ENCODE assay signal across 8 cellular contexts in the genomic region with DNA sequence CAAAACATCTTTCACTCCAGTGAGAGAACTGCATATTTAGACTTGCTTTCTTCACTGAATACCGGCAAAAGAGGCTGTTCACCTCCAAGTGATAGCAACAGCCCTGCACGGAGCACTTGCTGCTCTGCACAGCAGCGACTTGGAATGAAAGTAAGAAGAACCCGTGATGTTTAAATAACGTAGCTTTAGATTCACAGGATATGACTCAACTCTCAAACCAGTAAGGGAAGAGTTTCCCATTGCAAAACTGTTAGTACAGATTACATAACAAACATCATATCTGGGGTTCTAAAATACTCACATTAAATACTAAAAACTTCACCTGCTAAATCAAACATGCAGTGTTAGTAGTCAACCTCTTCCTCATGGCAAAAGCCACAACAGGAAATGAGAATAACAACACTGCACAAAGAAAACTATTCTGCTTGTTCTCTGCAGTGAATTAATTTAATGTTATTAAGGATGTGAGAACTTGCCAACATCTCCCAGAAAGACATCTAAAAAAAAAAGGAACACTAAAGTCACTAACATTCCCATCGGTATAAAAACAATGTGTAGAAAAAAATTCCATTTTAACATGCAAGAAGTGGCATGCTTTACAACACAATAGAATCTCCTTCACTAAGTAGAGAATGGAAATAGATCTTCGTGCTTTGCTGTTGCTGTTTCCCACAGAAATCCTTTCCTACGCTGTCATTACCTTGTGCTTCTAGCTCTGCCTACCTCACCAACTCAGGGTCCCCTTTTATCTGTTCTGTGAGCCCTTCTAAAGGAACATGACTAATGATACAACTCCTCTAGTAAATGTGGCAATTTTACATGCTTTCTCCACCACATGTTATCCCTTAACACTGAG.
DNase-seq lines count a peak whose midpoint lies in the region; ATAC-seq and TF ChIP-seq lines count a peak whose summit lies in the region.

No MANE protein-coding gene starts in this region.

- no peaks in the 10 kb centered on the region for H3K36me3 Mint-ChIP-seq in type B pancreatic cell

- H3K27me3 Mint-ChIP-seq in type B pancreatic cell, result no peaks in the 10 kb centered on the region

- peaks cover 7% of the 10 kb centered on the region for H3K9me3 Mint-ChIP-seq in type B pancreatic cell

- no peaks in the 10 kb centered on the region for H3K27me3 ChIP-seq in AG04450 (ENCODE audit: control insufficient read depth, insufficient read depth, low read length)

- CTCF ChIA-PET in AG04450 (lab: Charles Lee), result no interaction called here

- no peaks in the 10 kb centered on the region for H3K9me3 ChIP-seq in AG04450 (ENCODE audit: control insufficient read depth, insufficient read depth, low read length)

- ATAC-seq in GM18508 (IDR thresholded peaks at IDR 0.05; ENCODE audit: insufficient read depth, unreplicated experiment) (peak; percentile 92), HG02870 (IDR thresholded peaks at IDR 0.05; ENCODE audit: unreplicated experiment) (peak; percentile 93)

- POLR2A ChIA-PET in AG04450 (lab: Yijun Ruan, JAX), result interaction anchor here (1.2 kb wide), 1 partner anchor 13 kb away, joined by 3 read pairs; no protein-coding TSS in a partner anchor

- H3K4me3 ChIP-seq in AG04450 (ENCODE audit: low read depth, low read length) (peak overlapping the region; percentile 34), skin epidermis (peak overlapping the region in 6 of 7 experiments; percentile 6 to 33 (median 22))

- peaks cover 11% of the 10 kb centered on the region for H3K4me1 Mint-ChIP-seq in type B pancreatic cell (ENCODE audit: unreplicated experiment)

- TF ChIP-seq CTCF in AG04450 (IDR thresholded peaks at IDR 0.05; ENCODE audit: low read depth, low read length) (no peak), type B pancreatic cell (conservative IDR thresholded peaks at IDR 0.05) (no peak)

- H3K27ac ChIP-seq in AG04450 (ENCODE audit: low read depth, low read length) (peak overlapping the region; percentile 39), skin epidermis (peak overlapping the region in 12 of 21 experiments; percentile 23 to 77 (median 52))

- H3K4me3 Mint-ChIP-seq in type B pancreatic cell, result no peak overlapping the region

- DNase-seq in AG04450 (ENCODE audit: low read depth, low spot score) (peak; percentile 63), NCI-H460 (ENCODE audit: extremely low read depth, low read depth) (peak; percentile 92), amniotic stem cell (lab: John Stamatoyannopoulos, UW) (peak; percentile 22), iPS DF 19.7 (ENCODE audit: low read depth, low spot score) (peak; percentile 35), type B pancreatic cell (ENCODE audit: extremely low spot score, unreplicated experiment) (no peak)

- no peak overlapping the region for H3K27ac Mint-ChIP-seq in type B pancreatic cell
